1 cellular context compared by ENCODE assay signal in the genomic region with DNA sequence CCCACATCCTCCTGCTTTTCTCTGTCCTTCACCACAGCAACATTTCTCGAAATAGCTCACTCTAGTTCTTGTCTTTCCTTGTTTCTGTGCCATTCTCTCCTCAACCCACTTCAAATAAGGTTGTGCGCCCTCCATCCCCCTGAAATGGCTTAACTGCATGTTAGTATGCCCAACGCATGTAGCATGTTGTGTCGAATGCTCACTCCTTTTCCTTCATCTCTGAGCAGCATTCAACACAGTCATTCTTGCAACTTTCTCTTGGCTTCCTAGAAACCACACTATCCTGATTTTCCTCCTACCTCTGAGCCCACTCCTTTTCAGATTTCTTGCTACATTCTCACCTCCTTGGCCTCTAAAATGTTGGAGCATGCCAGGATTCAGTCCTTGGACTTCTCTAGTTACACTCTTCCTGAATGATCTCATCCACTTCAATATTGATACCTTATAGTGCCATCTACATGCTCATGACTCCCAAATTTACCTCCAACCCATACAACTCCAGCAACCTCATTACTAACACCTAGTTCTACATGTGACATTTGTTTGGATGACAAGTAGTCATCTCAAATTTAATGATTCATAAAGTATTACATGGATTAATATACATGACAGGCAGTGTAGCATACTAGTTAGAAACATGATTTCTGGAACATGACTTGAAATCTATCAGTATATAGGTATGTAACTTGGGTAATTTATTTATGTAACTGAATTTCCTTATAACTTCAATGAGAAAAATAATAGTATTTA.
TF ChIP-seq lines count a peak whose summit lies in the region.

No MANE protein-coding gene starts in this region.

TF ChIP-seq in SK-N-SH treated with all-trans-retinoic acid at 6 μM for 48 hours, 23 proteins besides CTCF, POLR2A, EP300 and RAD21 (continued from another document):
- TF ChIP-seq, protein P1, sequence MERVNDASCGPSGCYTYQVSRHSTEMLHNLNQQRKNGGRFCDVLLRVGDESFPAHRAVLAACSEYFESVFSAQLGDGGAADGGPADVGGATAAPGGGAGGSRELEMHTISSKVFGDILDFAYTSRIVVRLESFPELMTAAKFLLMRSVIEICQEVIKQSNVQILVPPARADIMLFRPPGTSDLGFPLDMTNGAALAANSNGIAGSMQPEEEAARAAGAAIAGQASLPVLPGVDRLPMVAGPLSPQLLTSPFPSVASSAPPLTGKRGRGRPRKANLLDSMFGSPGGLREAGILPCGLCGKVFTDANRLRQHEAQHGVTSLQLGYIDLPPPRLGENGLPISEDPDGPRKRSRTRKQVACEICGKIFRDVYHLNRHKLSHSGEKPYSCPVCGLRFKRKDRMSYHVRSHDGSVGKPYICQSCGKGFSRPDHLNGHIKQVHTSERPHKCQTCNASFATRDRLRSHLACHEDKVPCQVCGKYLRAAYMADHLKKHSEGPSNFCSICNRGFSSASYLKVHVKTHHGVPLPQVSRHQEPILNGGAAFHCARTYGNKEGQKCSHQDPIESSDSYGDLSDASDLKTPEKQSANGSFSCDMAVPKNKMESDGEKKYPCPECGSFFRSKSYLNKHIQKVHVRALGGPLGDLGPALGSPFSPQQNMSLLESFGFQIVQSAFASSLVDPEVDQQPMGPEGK (CRISPR knock-in tag; IDR thresholded peaks at IDR 0.05; ENCODE audit: borderline replicate concordance): no peak
- TF ChIP-seq, protein P2, sequence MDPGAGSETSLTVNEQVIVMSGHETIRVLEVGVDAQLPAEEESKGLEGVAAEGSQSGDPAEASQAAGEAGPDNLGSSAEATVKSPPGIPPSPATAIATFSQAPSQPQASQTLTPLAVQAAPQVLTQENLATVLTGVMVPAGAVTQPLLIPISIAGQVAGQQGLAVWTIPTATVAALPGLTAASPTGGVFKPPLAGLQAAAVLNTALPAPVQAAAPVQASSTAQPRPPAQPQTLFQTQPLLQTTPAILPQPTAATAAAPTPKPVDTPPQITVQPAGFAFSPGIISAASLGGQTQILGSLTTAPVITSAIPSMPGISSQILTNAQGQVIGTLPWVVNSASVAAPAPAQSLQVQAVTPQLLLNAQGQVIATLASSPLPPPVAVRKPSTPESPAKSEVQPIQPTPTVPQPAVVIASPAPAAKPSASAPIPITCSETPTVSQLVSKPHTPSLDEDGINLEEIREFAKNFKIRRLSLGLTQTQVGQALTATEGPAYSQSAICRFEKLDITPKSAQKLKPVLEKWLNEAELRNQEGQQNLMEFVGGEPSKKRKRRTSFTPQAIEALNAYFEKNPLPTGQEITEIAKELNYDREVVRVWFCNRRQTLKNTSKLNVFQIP (CRISPR knock-in tag; IDR thresholded peaks at IDR 0.05; ENCODE audit: borderline replicate concordance, low read depth): no peak
- TF ChIP-seq TCF4 (CRISPR knock-in tag; IDR thresholded peaks at IDR 0.05; ENCODE audit: borderline replicate concordance) (no peak), ESRRG (CRISPR knock-in tag; IDR thresholded peaks at IDR 0.05) (no peak), GLIS3 (CRISPR knock-in tag; IDR thresholded peaks at IDR 0.05) (no peak)
- TF ChIP-seq, protein P3, sequence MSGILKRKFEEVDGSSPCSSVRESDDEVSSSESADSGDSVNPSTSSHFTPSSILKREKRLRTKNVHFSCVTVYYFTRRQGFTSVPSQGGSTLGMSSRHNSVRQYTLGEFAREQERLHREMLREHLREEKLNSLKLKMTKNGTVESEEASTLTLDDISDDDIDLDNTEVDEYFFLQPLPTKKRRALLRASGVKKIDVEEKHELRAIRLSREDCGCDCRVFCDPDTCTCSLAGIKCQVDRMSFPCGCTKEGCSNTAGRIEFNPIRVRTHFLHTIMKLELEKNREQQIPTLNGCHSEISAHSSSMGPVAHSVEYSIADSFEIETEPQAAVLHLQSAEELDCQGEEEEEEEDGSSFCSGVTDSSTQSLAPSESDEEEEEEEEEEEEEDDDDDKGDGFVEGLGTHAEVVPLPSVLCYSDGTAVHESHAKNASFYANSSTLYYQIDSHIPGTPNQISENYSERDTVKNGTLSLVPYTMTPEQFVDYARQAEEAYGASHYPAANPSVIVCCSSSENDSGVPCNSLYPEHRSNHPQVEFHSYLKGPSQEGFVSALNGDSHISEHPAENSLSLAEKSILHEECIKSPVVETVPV (CRISPR knock-in tag; IDR thresholded peaks at IDR 0.05): no peak
